In the genomic region with DNA sequence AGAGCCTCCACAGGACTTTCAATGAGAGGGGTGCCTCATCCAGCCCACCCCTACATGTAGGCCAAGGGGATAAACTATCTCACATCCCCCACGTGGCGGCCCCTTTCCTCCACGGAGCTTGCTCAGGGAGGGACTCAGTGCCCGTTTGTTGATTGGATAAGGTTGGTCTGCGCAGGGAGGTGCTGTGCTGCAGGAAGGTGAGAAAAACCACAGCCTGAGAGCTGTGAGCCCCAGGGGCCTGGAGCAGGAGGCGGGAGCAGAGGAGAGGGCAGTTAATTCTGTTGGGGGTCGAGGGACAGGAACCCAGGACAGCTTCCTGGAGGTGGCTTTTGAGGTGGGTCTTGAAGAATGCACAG, we compare ENCODE assay signal across 1 cellular context.
TF ChIP-seq lines count a peak whose summit lies in the region.

No MANE protein-coding gene starts in this region.

TF ChIP-seq in GM23338, 12 proteins besides CTCF, POLR2A, EP300 and RAD21 (continued from another document):
- TF ChIP-seq, protein P1, sequence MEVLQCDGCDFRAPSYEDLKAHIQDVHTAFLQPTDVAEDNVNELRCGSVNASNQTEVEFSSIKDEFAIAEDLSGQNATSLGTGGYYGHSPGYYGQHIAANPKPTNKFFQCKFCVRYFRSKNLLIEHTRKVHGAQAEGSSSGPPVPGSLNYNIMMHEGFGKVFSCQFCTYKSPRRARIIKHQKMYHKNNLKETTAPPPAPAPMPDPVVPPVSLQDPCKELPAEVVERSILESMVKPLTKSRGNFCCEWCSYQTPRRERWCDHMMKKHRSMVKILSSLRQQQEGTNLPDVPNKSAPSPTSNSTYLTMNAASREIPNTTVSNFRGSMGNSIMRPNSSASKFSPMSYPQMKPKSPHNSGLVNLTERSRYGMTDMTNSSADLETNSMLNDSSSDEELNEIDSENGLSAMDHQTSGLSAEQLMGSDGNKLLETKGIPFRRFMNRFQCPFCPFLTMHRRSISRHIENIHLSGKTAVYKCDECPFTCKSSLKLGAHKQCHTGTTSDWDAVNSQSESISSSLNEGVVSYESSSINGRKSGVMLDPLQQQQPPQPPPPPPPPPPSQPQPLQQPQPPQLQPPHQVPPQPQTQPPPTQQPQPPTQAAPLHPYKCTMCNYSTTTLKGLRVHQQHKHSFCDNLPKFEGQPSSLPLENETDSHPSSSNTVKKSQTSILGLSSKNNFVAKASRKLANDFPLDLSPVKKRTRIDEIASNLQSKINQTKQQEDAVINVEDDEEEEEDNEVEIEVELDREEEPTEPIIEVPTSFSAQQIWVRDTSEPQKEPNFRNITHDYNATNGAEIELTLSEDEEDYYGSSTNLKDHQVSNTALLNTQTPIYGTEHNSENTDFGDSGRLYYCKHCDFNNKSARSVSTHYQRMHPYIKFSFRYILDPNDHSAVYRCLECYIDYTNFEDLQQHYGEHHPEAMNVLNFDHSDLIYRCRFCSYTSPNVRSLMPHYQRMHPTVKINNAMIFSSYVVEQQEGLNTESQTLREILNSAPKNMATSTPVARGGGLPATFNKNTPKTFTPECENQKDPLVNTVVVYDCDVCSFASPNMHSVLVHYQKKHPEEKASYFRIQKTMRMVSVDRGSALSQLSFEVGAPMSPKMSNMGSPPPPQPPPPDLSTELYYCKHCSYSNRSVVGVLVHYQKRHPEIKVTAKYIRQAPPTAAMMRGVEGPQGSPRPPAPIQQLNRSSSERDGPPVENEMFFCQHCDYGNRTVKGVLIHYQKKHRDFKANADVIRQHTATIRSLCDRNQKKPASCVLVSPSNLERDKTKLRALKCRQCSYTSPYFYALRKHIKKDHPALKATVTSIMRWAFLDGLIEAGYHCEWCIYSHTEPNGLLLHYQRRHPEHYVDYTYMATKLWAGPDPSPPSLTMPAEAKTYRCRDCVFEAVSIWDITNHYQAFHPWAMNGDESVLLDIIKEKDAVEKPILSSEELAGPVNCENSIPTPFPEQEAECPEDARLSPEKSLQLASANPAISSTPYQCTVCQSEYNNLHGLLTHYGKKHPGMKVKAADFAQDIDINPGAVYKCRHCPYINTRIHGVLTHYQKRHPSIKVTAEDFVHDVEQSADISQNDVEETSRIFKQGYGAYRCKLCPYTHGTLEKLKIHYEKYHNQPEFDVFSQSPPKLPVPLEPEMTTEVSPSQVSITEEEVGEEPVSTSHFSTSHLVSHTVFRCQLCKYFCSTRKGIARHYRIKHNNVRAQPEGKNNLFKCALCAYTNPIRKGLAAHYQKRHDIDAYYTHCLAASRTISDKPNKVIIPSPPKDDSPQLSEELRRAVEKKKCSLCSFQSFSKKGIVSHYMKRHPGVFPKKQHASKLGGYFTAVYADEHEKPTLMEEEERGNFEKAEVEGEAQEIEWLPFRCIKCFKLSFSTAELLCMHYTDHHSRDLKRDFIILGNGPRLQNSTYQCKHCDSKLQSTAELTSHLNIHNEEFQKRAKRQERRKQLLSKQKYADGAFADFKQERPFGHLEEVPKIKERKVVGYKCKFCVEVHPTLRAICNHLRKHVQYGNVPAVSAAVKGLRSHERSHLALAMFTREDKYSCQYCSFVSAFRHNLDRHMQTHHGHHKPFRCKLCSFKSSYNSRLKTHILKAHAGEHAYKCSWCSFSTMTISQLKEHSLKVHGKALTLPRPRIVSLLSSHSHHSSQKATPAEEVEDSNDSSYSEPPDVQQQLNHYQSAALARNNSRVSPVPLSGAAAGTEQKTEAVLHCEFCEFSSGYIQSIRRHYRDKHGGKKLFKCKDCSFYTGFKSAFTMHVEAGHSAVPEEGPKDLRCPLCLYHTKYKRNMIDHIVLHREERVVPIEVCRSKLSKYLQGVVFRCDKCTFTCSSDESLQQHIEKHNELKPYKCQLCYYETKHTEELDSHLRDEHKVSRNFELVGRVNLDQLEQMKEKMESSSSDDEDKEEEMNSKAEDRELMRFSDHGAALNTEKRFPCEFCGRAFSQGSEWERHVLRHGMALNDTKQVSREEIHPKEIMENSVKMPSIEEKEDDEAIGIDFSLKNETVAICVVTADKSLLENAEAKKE (CRISPR knock-in tag; IDR thresholded peaks at IDR 0.05) = no peak
- TF ChIP-seq POLR2AphosphoS5 (IDR thresholded peaks at IDR 0.05; ENCODE audit: low read depth) (no peak), ZNF331 (CRISPR knock-in tag; IDR thresholded peaks at IDR 0.05; ENCODE audit: low read depth) (no peak), JUNB (IDR thresholded peaks at IDR 0.05; ENCODE audit: unreplicated experiment) (no peak), STAT1 (IDR thresholded peaks at IDR 0.05; ENCODE audit: unreplicated experiment) (no peak), EZH2phosphoT487 (IDR thresholded peaks at IDR 0.05; ENCODE audit: unreplicated experiment) (no peak)
